ENCODE assay signal across 23 cellular contexts in the genomic region with DNA sequence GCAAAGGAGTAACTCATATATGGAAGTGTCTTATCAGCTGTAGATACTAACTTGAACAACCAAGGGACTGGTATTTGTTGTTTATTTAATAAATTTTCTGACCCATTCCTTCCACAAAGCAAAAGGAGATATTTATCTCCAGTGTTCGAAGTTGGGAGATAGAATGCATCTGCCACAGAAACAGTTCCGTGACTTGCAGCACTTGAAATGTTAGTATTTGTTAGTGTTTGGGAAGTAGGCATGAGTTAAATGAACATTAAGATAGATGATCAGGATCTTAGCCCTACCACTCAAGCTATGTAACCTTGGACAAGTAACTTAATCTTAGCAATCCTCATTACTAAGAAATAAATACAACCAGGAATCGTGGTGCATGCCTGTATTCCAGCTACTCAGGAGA. TPM values are rescaled to one million over a fixed set of nuclear protein-coding genes. Genes with fewer than 3 reads are reported as not detected.
"Had no signal": no experiment of that assay in that cellular context is flagged by ENCODE, and none has a peak within 500 bp of the region (broad histone marks: within the 10 kb centered on the region; RNA-seq: fewer than 3 reads in every experiment).

No MANE protein-coding gene starts in this region.

- H3K9me3 ChIP-seq: colonic mucosa, esophagus muscularis mucosa, gastrocnemius medialis, gastroesophageal sphincter had no signal

- ATAC-seq: esophagus mucosa, foreskin keratinocyte, gastrocnemius medialis, gastroesophageal sphincter, heart left ventricle, heart right ventricle had no signal

- H3K27ac ChIP-seq: colonic mucosa, coronary artery, dorsolateral prefrontal cortex, esophagus muscularis mucosa, esophagus squamous epithelium, foreskin keratinocyte, gastrocnemius medialis, gastroesophageal sphincter, heart left ventricle, heart right ventricle had no signal

- H3K4me3 ChIP-seq: colonic mucosa, coronary artery, dorsolateral prefrontal cortex, esophagus muscularis mucosa, esophagus squamous epithelium, gastrocnemius medialis, gastroesophageal sphincter, heart left ventricle, heart right ventricle had no signal

- H3K4me1 ChIP-seq: colonic mucosa, esophagus muscularis mucosa, gastrocnemius medialis, gastroesophageal sphincter, heart left ventricle, heart right ventricle had no signal

- H3K36me3 ChIP-seq: colonic mucosa, esophagus muscularis mucosa, esophagus squamous epithelium, gastrocnemius medialis, gastroesophageal sphincter, heart left ventricle, heart right ventricle had no signal

- H3K4me3 Mint-ChIP-seq: dendritic cell treated with granulocyte-macrophage colony-stimulating factor and Interleukin-4, amounts not matched to agents 40 ng/mL and 50 ng/mL, for 4 days; endodermal cell had no signal

- H3K27ac Mint-ChIP-seq: dendritic cell treated with granulocyte-macrophage colony-stimulating factor and Interleukin-4, amounts not matched to agents 40 ng/mL and 50 ng/mL, for 4 days; endodermal cell had no signal

- H3K4me1 Mint-ChIP-seq: endodermal cell had no signal

- DNase-seq: colonic mucosa; cortex of kidney; dermis blood vessel endothelial cell; dorsolateral prefrontal cortex; effector CD4-positive, alpha-beta T cell; effector CD8-positive, alpha-beta T cell; effector memory CD4-positive, alpha-beta T cell; endodermal cell; erythroblast; esophagus squamous epithelium; foreskin fibroblast; foreskin keratinocyte; foreskin melanocyte; gastrocnemius medialis; glutamatergic neuron; head of caudate nucleus; heart left ventricle; heart right ventricle had no signal

- H3K27me3 Mint-ChIP-seq: dendritic cell treated with granulocyte-macrophage colony-stimulating factor and Interleukin-4, amounts not matched to agents 40 ng/mL and 50 ng/mL, for 4 days had no signal

- H3K9me3 Mint-ChIP-seq: dendritic cell treated with granulocyte-macrophage colony-stimulating factor and Interleukin-4, amounts not matched to agents 40 ng/mL and 50 ng/mL, for 4 days had no signal

- H3K27me3 ChIP-seq: colonic mucosa, dorsolateral prefrontal cortex, esophagus muscularis mucosa, esophagus squamous epithelium, foreskin keratinocyte, gastrocnemius medialis, gastroesophageal sphincter, heart left ventricle had no signal

RNA-seq across cellular contexts. Expression of a gene that starts 12.1 kb away (rescaled TPM):
- total RNA-seq: foreskin keratinocyte had no signal
- polyA plus RNA-seq: foreskin keratinocyte had no signal
